In the genomic region with DNA sequence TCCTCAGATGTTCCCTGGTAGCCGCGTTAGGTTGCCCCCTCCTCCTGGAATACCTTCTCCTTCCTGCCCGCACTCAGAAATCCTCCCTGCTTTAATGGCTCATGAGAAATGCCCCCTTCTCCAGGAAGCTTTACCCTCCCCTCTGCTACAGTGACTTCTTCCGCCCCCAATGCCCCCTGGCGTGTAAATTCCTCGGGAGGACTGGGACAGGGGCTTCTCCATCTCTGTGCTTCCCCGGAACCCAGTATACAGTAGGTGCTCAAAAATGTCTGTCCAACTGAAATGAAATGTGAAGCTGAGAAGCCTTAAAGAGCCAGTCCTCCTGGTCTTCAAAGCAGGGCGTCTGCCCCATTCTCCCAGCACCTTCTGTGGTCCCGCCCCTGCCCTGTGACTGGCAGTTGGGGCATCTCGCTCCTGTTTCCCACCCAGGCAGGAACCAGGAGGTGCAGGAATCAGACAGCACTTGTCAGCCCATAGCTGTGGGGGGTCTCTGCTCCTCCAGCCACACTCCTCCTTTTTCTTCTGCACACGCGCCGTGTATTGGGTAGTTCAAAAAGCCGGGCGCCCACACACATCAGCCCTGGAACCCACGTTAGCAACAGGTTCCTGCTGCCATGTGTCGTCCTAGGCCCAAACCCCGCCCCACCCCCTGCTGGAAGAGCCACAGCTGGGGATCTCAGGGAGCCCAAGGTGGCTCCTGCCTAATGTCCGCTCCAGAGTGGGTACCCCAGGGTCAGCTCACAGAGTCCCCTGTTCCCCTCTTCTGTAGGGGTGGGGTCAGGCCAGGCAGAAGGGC, we compare ENCODE assay signal across 21 cellular contexts. TPM values are rescaled to one million over a fixed set of nuclear protein-coding genes. Genes with fewer than 3 reads are reported as not detected.
DNase-seq lines count a peak whose midpoint lies in the region; ATAC-seq and TF ChIP-seq lines count a peak whose summit lies in the region.
"Had no signal": no experiment of that assay in that cellular context is flagged by ENCODE, and none has a peak within 500 bp of the region (broad histone marks: within the 10 kb centered on the region; RNA-seq: fewer than 3 reads in every experiment).

No MANE protein-coding gene starts in this region.

- H3K27me3 Mint-ChIP-seq in WTC11 (ENCODE audit: low read depth) = no peaks in the 10 kb centered on the region
- H3K27me3 Mint-ChIP-seq in stimulated activated naive B cell treated with anti-CD40 and anti-IgM and Interleukin-4, amounts not matched to agents 10 μg/mL and 1 μg/mL and 100 μg/mL, for 72 hours = peaks cover 27 to 47% of the 10 kb centered on the region in 2 donors
- H3K27me3 Mint-ChIP-seq in activated CD8-positive, alpha-beta memory T cell treated with anti-CD3 and anti-CD28 coated beads, Interleukin-2, amount 10 ng/mL, durations not matched to agents 7 days and 5 days = peaks cover 11% of the 10 kb centered on the region

- no peaks in the 10 kb centered on the region for H3K36me3 Mint-ChIP-seq in WTC11
- H3K36me3 Mint-ChIP-seq in stimulated activated naive B cell treated with anti-CD40 and anti-IgM and Interleukin-4, amounts not matched to agents 10 μg/mL and 1 μg/mL and 100 μg/mL, for 72 hours = no peaks in the 10 kb centered on the region
- H3K36me3 Mint-ChIP-seq in activated CD8-positive, alpha-beta memory T cell treated with anti-CD3 and anti-CD28 coated beads, Interleukin-2, amount 10 ng/mL, durations not matched to agents 7 days and 5 days = no peaks in the 10 kb centered on the region

- TF ChIP-seq CTCF in WTC11 (IDR thresholded peaks at IDR 0.05) = no peak

- no peaks in the 10 kb centered on the region for H3K9me3 Mint-ChIP-seq in WTC11
- H3K9me3 Mint-ChIP-seq in stimulated activated naive B cell treated with anti-CD40 and anti-IgM and Interleukin-4, amounts not matched to agents 10 μg/mL and 1 μg/mL and 100 μg/mL, for 72 hours = no peaks in the 10 kb centered on the region
- no peaks in the 10 kb centered on the region for H3K9me3 Mint-ChIP-seq in activated CD8-positive, alpha-beta memory T cell treated with anti-CD3 and anti-CD28 coated beads, Interleukin-2, amount 10 ng/mL, durations not matched to agents 7 days and 5 days (ENCODE audit: low read depth)

- 0 out of 2 replicates have a peak, but pooled peaks have one; percentile 13 for ATAC-seq in WTC11
- ATAC-seq in stimulated activated naive B cell treated with anti-CD40 and anti-IgM and Interleukin-4, amounts not matched to agents 10 μg/mL and 1 μg/mL and 100 μg/mL, for 72 hours (replicated peaks) = no peak
- ATAC-seq in HG03108 (IDR thresholded peaks at IDR 0.05; ENCODE audit: unreplicated experiment) = no peak
- ATAC-seq in activated CD8-positive, alpha-beta memory T cell treated with anti-CD3 and anti-CD28 coated beads, Interleukin-2, amount 10 ng/mL, durations not matched to agents 7 days and 5 days = no peak

- H3K27ac Mint-ChIP-seq in WTC11 = no peak overlapping the region
- peak overlapping the region; percentile 9 for H3K27ac Mint-ChIP-seq in stimulated activated naive B cell treated with anti-CD40 and anti-IgM and Interleukin-4, amounts not matched to agents 10 μg/mL and 1 μg/mL and 100 μg/mL, for 72 hours
- H3K27ac Mint-ChIP-seq in activated CD8-positive, alpha-beta memory T cell treated with anti-CD3 and anti-CD28 coated beads, Interleukin-2, amount 10 ng/mL, durations not matched to agents 7 days and 5 days = no peak overlapping the region
- H3K27ac Mint-ChIP-seq: B cell had no signal

- peak; percentile 40 for DNase-seq in DMS 273 (lab: John Stamatoyannopoulos, UW; ENCODE audit: unreplicated experiment)
- DNase-seq in DMS 273 treated with DMSO at 0.1 percent for 48 hours (lab: John Stamatoyannopoulos, UW) = no peak
- no peak for DNase-seq in WTC11 (ENCODE audit: low spot score)
- peak; percentile 38 for DNase-seq in left kidney (ENCODE audit: low read depth, low spot score)
- DNase-seq in stimulated activated naive B cell treated with anti-CD40 and anti-IgM and Interleukin-4, amounts not matched to agents 10 μg/mL and 1 μg/mL and 100 μg/mL, for 72 hours = no peak
- DNase-seq in SHP77 treated with DMSO at 0.1 percent for 48 hours (lab: John Stamatoyannopoulos, UW) = no peak
- DNase-seq in activated CD8-positive, alpha-beta memory T cell treated with anti-CD3 and anti-CD28 coated beads, Interleukin-2, amount 10 ng/mL, durations not matched to agents 7 days and 5 days = no peak
- DNase-seq: Calu3, GOT3, KG1, MM.1S, NCI-H1048, NCI-H1417, NCI-H1694, NCI-H2029 treated with DMSO at 0.1 percent for 48 hours, NCI-H69, SK-N-SH had no signal

- no peak overlapping the region for H3K4me3 Mint-ChIP-seq in WTC11
- no peak overlapping the region for H3K4me3 Mint-ChIP-seq in stimulated activated naive B cell treated with anti-CD40 and anti-IgM and Interleukin-4, amounts not matched to agents 10 μg/mL and 1 μg/mL and 100 μg/mL, for 72 hours
- H3K4me3 Mint-ChIP-seq in activated CD8-positive, alpha-beta memory T cell treated with anti-CD3 and anti-CD28 coated beads, Interleukin-2, amount 10 ng/mL, durations not matched to agents 7 days and 5 days = no peak overlapping the region
- H3K4me3 Mint-ChIP-seq: B cell had no signal

- peaks cover 9% of the 10 kb centered on the region for H3K4me1 Mint-ChIP-seq in WTC11
- H3K4me1 Mint-ChIP-seq in stimulated activated naive B cell treated with anti-CD40 and anti-IgM and Interleukin-4, amounts not matched to agents 10 μg/mL and 1 μg/mL and 100 μg/mL, for 72 hours = peaks cover 9 to 11% of the 10 kb centered on the region in 2 donors
- H3K4me1 Mint-ChIP-seq in activated CD8-positive, alpha-beta memory T cell treated with anti-CD3 and anti-CD28 coated beads, Interleukin-2, amount 10 ng/mL, durations not matched to agents 7 days and 5 days = no peaks in the 10 kb centered on the region

- CTCF ChIA-PET in WTC11 (lab: Charles Lee) = interaction anchor here (0.9 to 1.9 kb wide), 3 partner anchors 16 to 75 kb away, joined by 3 to 7 read pairs (median 3); a partner anchor contains a TSS
- CTCF ChIA-PET in activated CD8-positive, alpha-beta memory T cell treated with anti-CD3 and anti-CD28 coated beads, Interleukin-2, amount 10 ng/mL, durations not matched to agents 7 days and 5 days (lab: Charles Lee) = no interaction called here

- POLR2A ChIA-PET in WTC11 (lab: Charles Lee) = no interaction called here

TF ChIP-seq in WTC11, 78 proteins besides CTCF, POLR2A, EP300 and RAD21:
- TF ChIP-seq IRF2 (CRISPR knock-in tag; IDR thresholded peaks at IDR 0.05; ENCODE audit: borderline replicate concordance, low read depth) = no peak
- TF ChIP-seq ELF4 (CRISPR knock-in tag; IDR thresholded peaks at IDR 0.05; ENCODE audit: low read depth) = no peak
- no peak for TF ChIP-seq ZNF423 (CRISPR knock-in tag; IDR thresholded peaks at IDR 0.05)
- TF ChIP-seq GTF2I (CRISPR knock-in tag; conservative IDR thresholded peaks at IDR 0.05) = no peak
- no peak for TF ChIP-seq CREB1 (CRISPR knock-in tag; IDR thresholded peaks at IDR 0.05)
- no peak for TF ChIP-seq RELA (CRISPR knock-in tag; IDR thresholded peaks at IDR 0.05; ENCODE audit: borderline replicate concordance)

RNA-seq across cellular contexts. Expression of a gene that starts 16.0 kb away (rescaled TPM):
- 6.6 to 9.1 TPM (median 8.8 TPM) in 3 replicates for total RNA-seq in WTC11 (2021)
- total RNA-seq in activated CD8-positive, alpha-beta memory T cell treated with anti-CD3 and anti-CD28 coated beads, Interleukin-2, amount 10 ng/mL, durations not matched to agents 7 days and 5 days = not detected
- total RNA-seq: B cell, OCI-LY7 had no signal

RNA-seq across cellular contexts. Expression of a gene that starts 26.4 kb away (rescaled TPM):
- total RNA-seq in WTC11 (2021) = not detected in 3 replicates
- not detected for total RNA-seq in activated CD8-positive, alpha-beta memory T cell treated with anti-CD3 and anti-CD28 coated beads, Interleukin-2, amount 10 ng/mL, durations not matched to agents 7 days and 5 days
- total RNA-seq: B cell, Calu3, NCI-H460, OCI-LY7 had no signal

Comparison
In these comparisons a context has a peak if more than half of its experiments do, and no peak if none do; other contexts are left out.
1. DNase-seq: peak in DMS 273 (single experiment) and left kidney (single experiment); none in DMS 273 treated with DMSO at 0.1 percent for 48 hours (single experiment), WTC11 (single experiment), stimulated activated naive B cell treated with anti-CD40 and anti-IgM and Interleukin-4, amounts not matched to agents 10 μg/mL and 1 μg/mL and 100 μg/mL, for 72 hours (single experiment), SHP77 treated with DMSO at 0.1 percent for 48 hours (single experiment) and activated CD8-positive, alpha-beta memory T cell treated with anti-CD3 and anti-CD28 coated beads, Interleukin-2, amount 10 ng/mL, durations not matched to agents 7 days and 5 days (single experiment).